1 cellular context compared by ENCODE assay signal in genomic region chr3:186476541-186476940, GRCh38.
TF ChIP-seq lines count a peak whose summit lies in the region.

No MANE protein-coding gene starts in this region.

TF ChIP-seq in SK-N-SH, 30 proteins besides CTCF, POLR2A, EP300 and RAD21:
- TF ChIP-seq GABPA (IDR thresholded peaks at IDR 0.05; ENCODE audit: low read depth) (no peak), SIN3A (IDR thresholded peaks at IDR 0.05; ENCODE audit: borderline replicate concordance, low read depth, low read length) (no peak), FOSL2 (IDR thresholded peaks at IDR 0.05; ENCODE audit: borderline replicate concordance, low read depth) (no peak), RFX5 (IDR thresholded peaks at IDR 0.05; ENCODE audit: low read length) (no peak), REST (IDR thresholded peaks at IDR 0.05; ENCODE audit: low read depth, low read length) (no peak)
